In genomic region chr20:63756648-63756991, GRCh38 we compare ENCODE assay signal across 26 cellular contexts. TPM values are rescaled to one million over a fixed set of nuclear protein-coding genes. Genes with fewer than 3 reads are reported as not detected.
DNase-seq lines count a peak whose midpoint lies in the region; ATAC-seq lines count a peak whose summit lies in the region.
"Had no signal": no experiment of that assay in that cellular context is flagged by ENCODE, and none has a peak within 500 bp of the region (broad histone marks: within the 10 kb centered on the region; RNA-seq: fewer than 3 reads in every experiment).

No MANE protein-coding gene starts in this region.

- WGBS in neuronal stem cell (ENCODE audit: extremely low coverage in 2 of 2, insufficient read length in 2 of 2, insufficient replicate concordance in 1 of 2), 2 donors: no CpG with 5 or more reads among the region's 8 CpGs

- H3K4me3 Mint-ChIP-seq in activated CD8-positive, alpha-beta memory T cell treated with anti-CD3 and anti-CD28 coated beads, Interleukin-2, amount 10 ng/mL, durations not matched to agents 7 days and 5 days: no peak overlapping the region
- no peak overlapping the region for H3K4me3 Mint-ChIP-seq in activated CD8-positive, alpha-beta T cell treated with anti-CD3 and anti-CD28 coated beads, Interleukin-2, amount 10 ng/mL, durations not matched to agents 7 days and 5 days
- H3K4me3 Mint-ChIP-seq: activated naive CD8-positive, alpha-beta T cell treated with anti-CD3 and anti-CD28 coated beads for 36 hours; H9; T-helper 2 cell treated with Interferon-gamma antibody and Interleukin-4, amounts not matched to agents 5 μg/mL and 100 μg/mL, for 36 hours; type B pancreatic cell had no signal

- peak overlapping the region; percentile 57 for H2AK5ac ChIP-seq in neuronal stem cell (ENCODE audit: low read depth, low read length)

- H3K36me3 Mint-ChIP-seq in activated CD8-positive, alpha-beta memory T cell treated with anti-CD3 and anti-CD28 coated beads, Interleukin-2, amount 10 ng/mL, durations not matched to agents 7 days and 5 days: no peaks in the 10 kb centered on the region
- no peaks in the 10 kb centered on the region for H3K36me3 Mint-ChIP-seq in activated CD8-positive, alpha-beta T cell treated with anti-CD3 and anti-CD28 coated beads, Interleukin-2, amount 10 ng/mL, durations not matched to agents 7 days and 5 days (ENCODE audit: low read depth)
- H3K36me3 Mint-ChIP-seq: activated naive CD8-positive, alpha-beta T cell treated with anti-CD3 and anti-CD28 coated beads for 36 hours; type B pancreatic cell had no signal

- POLR2A ChIA-PET in activated CD8-positive, alpha-beta T cell treated with anti-CD3 and anti-CD28 coated beads, Interleukin-2, amount 10 ng/mL, durations not matched to agents 7 days and 5 days (lab: Charles Lee): interaction anchor here (1.4 kb wide), 1 partner anchor 16 kb away, joined by 3 read pairs; no protein-coding TSS in a partner anchor

- no peak overlapping the region for H3K4ac ChIP-seq in neuronal stem cell (ENCODE audit: low read length)

- peaks cover 7% of the 10 kb centered on the region for H3K27me3 Mint-ChIP-seq in activated CD8-positive, alpha-beta memory T cell treated with anti-CD3 and anti-CD28 coated beads, Interleukin-2, amount 10 ng/mL, durations not matched to agents 7 days and 5 days
- peaks cover 19% of the 10 kb centered on the region for H3K27me3 Mint-ChIP-seq in activated CD8-positive, alpha-beta T cell treated with anti-CD3 and anti-CD28 coated beads, Interleukin-2, amount 10 ng/mL, durations not matched to agents 7 days and 5 days (ENCODE audit: low read depth)
- H3K27me3 Mint-ChIP-seq: activated naive CD8-positive, alpha-beta T cell treated with anti-CD3 and anti-CD28 coated beads for 36 hours; type B pancreatic cell had no signal

- DNase-seq in activated CD8-positive, alpha-beta memory T cell treated with anti-CD3 and anti-CD28 coated beads, Interleukin-2, amount 10 ng/mL, durations not matched to agents 7 days and 5 days: peak; percentile 73
- DNase-seq in activated CD8-positive, alpha-beta memory T cell treated with anti-CD3 and anti-CD28 coated beads for 24 hours: no peak
- peak; percentile 60 for DNase-seq in Jurkat, Clone E6-1 (ENCODE audit: low read depth, low spot score)
- DNase-seq in activated CD8-positive, alpha-beta T cell treated with anti-CD3 and anti-CD28 coated beads, Interleukin-2, amount 10 ng/mL, durations not matched to agents 7 days and 5 days: peak; percentile 78
- DNase-seq in neuronal stem cell (ENCODE audit: low spot score) (no peak), HCEC 1CT (no peak), NCI-H510A (lab: John Stamatoyannopoulos, UW) (no peak)
- DNase-seq: activated naive CD8-positive, alpha-beta T cell treated with anti-CD3 and anti-CD28 coated beads for 36 hours; activated T-cell treated with anti-CD3 and anti-CD28 coated beads for 4 hours; AML-193; central memory CD4-positive, alpha-beta T cell; DMS153; hypothalamus; NCI-H1048; NCI-H187; NCI-H2171 treated with DMSO at 0.1 percent for 48 hours; NCI-H526 treated with DMSO at 0.1 percent for 48 hours; nucleus accumbens; SHP77 had no signal

- no peak overlapping the region for H3K4me2 ChIP-seq in neuronal stem cell (ENCODE audit: insufficient read depth, low read length, poor library complexity, severe bottlenecking)
- H3K4me2 ChIP-seq: A549, KMS-11 had no signal

- CTCF ChIA-PET in activated CD8-positive, alpha-beta memory T cell treated with anti-CD3 and anti-CD28 coated beads, Interleukin-2, amount 10 ng/mL, durations not matched to agents 7 days and 5 days (lab: Charles Lee): interaction anchor here (0.6 to 1.6 kb wide), 2 partner anchors 23 to 29 kb away, joined by 4 read pairs; no protein-coding TSS in a partner anchor
- CTCF ChIA-PET in activated CD8-positive, alpha-beta T cell treated with anti-CD3 and anti-CD28 coated beads, Interleukin-2, amount 10 ng/mL, durations not matched to agents 7 days and 5 days (lab: Charles Lee): no interaction called here

- no peak overlapping the region for H2BK15ac ChIP-seq in neuronal stem cell (ENCODE audit: low read length)

- H3K4me1 Mint-ChIP-seq in activated CD8-positive, alpha-beta memory T cell treated with anti-CD3 and anti-CD28 coated beads, Interleukin-2, amount 10 ng/mL, durations not matched to agents 7 days and 5 days: peaks cover 15% of the 10 kb centered on the region
- H3K4me1 Mint-ChIP-seq in activated CD8-positive, alpha-beta T cell treated with anti-CD3 and anti-CD28 coated beads, Interleukin-2, amount 10 ng/mL, durations not matched to agents 7 days and 5 days (ENCODE audit: low read depth): peaks cover 30% of the 10 kb centered on the region

- peaks cover 2% of the 10 kb centered on the region for H3K79me1 ChIP-seq in neuronal stem cell (ENCODE audit: low read depth, low read length)

- H3K27ac Mint-ChIP-seq in activated CD8-positive, alpha-beta memory T cell treated with anti-CD3 and anti-CD28 coated beads, Interleukin-2, amount 10 ng/mL, durations not matched to agents 7 days and 5 days: no peak overlapping the region
- peak overlapping the region; percentile 67 for H3K27ac Mint-ChIP-seq in activated CD8-positive, alpha-beta T cell treated with anti-CD3 and anti-CD28 coated beads, Interleukin-2, amount 10 ng/mL, durations not matched to agents 7 days and 5 days
- H3K27ac Mint-ChIP-seq: activated naive CD8-positive, alpha-beta T cell treated with anti-CD3 and anti-CD28 coated beads for 36 hours; T-helper 2 cell treated with Interferon-gamma antibody and Interleukin-4, amounts not matched to agents 5 μg/mL and 100 μg/mL, for 36 hours had no signal

- H2BK120ac ChIP-seq in neuronal stem cell (ENCODE audit: low read depth, low read length): no peak overlapping the region

- no peaks in the 10 kb centered on the region for H3K4me1 ChIP-seq in neuronal stem cell (ENCODE audit: control insufficient read depth in 2 of 2, insufficient read depth in 1 of 2, low read depth in 1 of 2, low read length in 2 of 2)
- H3K4me1 ChIP-seq: A549, left lung had no signal

- H3K23ac ChIP-seq in neuronal stem cell (ENCODE audit: low read depth, low read length, poor library complexity): no peak overlapping the region

- no peak overlapping the region for H3K14ac ChIP-seq in neuronal stem cell (ENCODE audit: low read length)

- no peak overlapping the region for H3K18ac ChIP-seq in neuronal stem cell (ENCODE audit: low read length)

- no peak overlapping the region for H3K9ac ChIP-seq in neuronal stem cell (ENCODE audit: low read depth, low read length, poor library complexity)
- H3K9ac ChIP-seq: KMS-11 had no signal

- H3K9me3 Mint-ChIP-seq in activated CD8-positive, alpha-beta memory T cell treated with anti-CD3 and anti-CD28 coated beads, Interleukin-2, amount 10 ng/mL, durations not matched to agents 7 days and 5 days (ENCODE audit: low read depth): no peaks in the 10 kb centered on the region
- no peaks in the 10 kb centered on the region for H3K9me3 Mint-ChIP-seq in activated CD8-positive, alpha-beta T cell treated with anti-CD3 and anti-CD28 coated beads, Interleukin-2, amount 10 ng/mL, durations not matched to agents 7 days and 5 days (ENCODE audit: insufficient read depth)
- H3K9me3 Mint-ChIP-seq: activated naive CD8-positive, alpha-beta T cell treated with anti-CD3 and anti-CD28 coated beads for 36 hours; H9; T-helper 2 cell treated with Interferon-gamma antibody and Interleukin-4, amounts not matched to agents 5 μg/mL and 100 μg/mL, for 36 hours; type B pancreatic cell had no signal

- no peak overlapping the region for H4K8ac ChIP-seq in neuronal stem cell (ENCODE audit: low read depth, low read length)

- no peaks in the 10 kb centered on the region for H3K9me3 ChIP-seq in neuronal stem cell (replicated peaks in 1 of 2; ENCODE audit: control insufficient read depth in 2 of 2, insufficient read depth in 1 of 2, low read depth in 1 of 2, low read length in 2 of 2)
- H3K9me3 ChIP-seq: A549, left lung had no signal

- H3K27me3 ChIP-seq in neuronal stem cell (ENCODE audit: control insufficient read depth in 3 of 3, insufficient read depth in 3 of 3, low read depth in 1 of 3, low read length in 3 of 3): no peaks in the 10 kb centered on the region
- H3K27me3 ChIP-seq: left lung had no signal

- no peak overlapping the region for H3K4me3 ChIP-seq in Jurkat, Clone E6-1 (ENCODE audit: low read length)
- H3K4me3 ChIP-seq in neuronal stem cell (ENCODE audit: low read length in 2 of 2): no peak overlapping the region
- H3K4me3 ChIP-seq: A549, left lung had no signal

- H3K36me3 ChIP-seq in neuronal stem cell (replicated peaks in 1 of 2; ENCODE audit: control insufficient read depth in 2 of 2, insufficient read depth in 2 of 2, low read length in 2 of 2): peaks cover 2 to 40% of the 10 kb centered on the region in 2 donors
- H3K36me3 ChIP-seq: left lung had no signal

- H2BK12ac ChIP-seq in neuronal stem cell (ENCODE audit: low read length): no peak overlapping the region

- H3K27ac ChIP-seq in neuronal stem cell (replicated peaks; ENCODE audit: low read length): no peak overlapping the region
- H3K27ac ChIP-seq: A549, KMS-11, left lung had no signal

- ATAC-seq in activated CD8-positive, alpha-beta memory T cell treated with anti-CD3 and anti-CD28 coated beads, Interleukin-2, amount 10 ng/mL, durations not matched to agents 7 days and 5 days: peak; percentile 58
- ATAC-seq in activated CD8-positive, alpha-beta T cell treated with anti-CD3 and anti-CD28 coated beads, Interleukin-2, amount 10 ng/mL, durations not matched to agents 7 days and 5 days: peak; percentile 70
- no peak for ATAC-seq in HG03460 (IDR thresholded peaks at IDR 0.05; ENCODE audit: unreplicated experiment)
- ATAC-seq: A549, left lung had no signal

- H2BK5ac ChIP-seq in neuronal stem cell (ENCODE audit: low read length): no peak overlapping the region

- H4K91ac ChIP-seq in neuronal stem cell (ENCODE audit: low read depth, low read length, poor library complexity): no peak overlapping the region

- no peak overlapping the region for H2AFZ ChIP-seq in neuronal stem cell (ENCODE audit: low read length)

RNA-seq across cellular contexts. Expression of gene SLC2A4RG, which starts 17.0 kb away (rescaled TPM):
- 100 to 1,000 TPM in 1 of 2 experiments, 10 to 100 TPM in 1; 69.9 to 111 TPM for total RNA-seq in activated CD8-positive, alpha-beta memory T cell treated with anti-CD3 and anti-CD28 coated beads, Interleukin-2, amount 10 ng/mL, durations not matched to agents 7 days and 5 days
- polyA plus RNA-seq in Jurkat, Clone E6-1 (2012; ENCODE audit: insufficient read depth, insufficient read length): 74.8 TPM
- 10 to 100 TPM; 97.2 TPM for total RNA-seq in activated CD8-positive, alpha-beta T cell treated with anti-CD3 and anti-CD28 coated beads, Interleukin-2, amount 10 ng/mL, durations not matched to agents 7 days and 5 days
- polyA plus RNA-seq in neuronal stem cell (2013, experiment 1 of 2): 43.6 TPM
- 43.1 TPM for polyA plus RNA-seq in neuronal stem cell (2013, experiment 2 of 2)

RNA-seq across cellular contexts. Expression of gene LIME1, which starts 20.2 kb away (rescaled TPM):
- total RNA-seq in activated CD8-positive, alpha-beta memory T cell treated with anti-CD3 and anti-CD28 coated beads, Interleukin-2, amount 10 ng/mL, durations not matched to agents 7 days and 5 days: 100 to 1,000 TPM in 1 of 2 experiments, 10 to 100 TPM in 1; 49.2 to 138 TPM
- 92.5 TPM for polyA plus RNA-seq in Jurkat, Clone E6-1 (2012; ENCODE audit: insufficient read depth, insufficient read length)
- total RNA-seq in activated CD8-positive, alpha-beta T cell treated with anti-CD3 and anti-CD28 coated beads, Interleukin-2, amount 10 ng/mL, durations not matched to agents 7 days and 5 days: 100 to 1,000 TPM; 163 to 165 TPM
- 3.2 TPM for polyA plus RNA-seq in neuronal stem cell (2013, experiment 1 of 2)
- polyA plus RNA-seq in neuronal stem cell (2013, experiment 2 of 2): 2.9 TPM

RNA-seq across cellular contexts. Expression of gene ZGPAT, which starts 48.8 kb away (rescaled TPM):
- total RNA-seq in activated CD8-positive, alpha-beta memory T cell treated with anti-CD3 and anti-CD28 coated beads, Interleukin-2, amount 10 ng/mL, durations not matched to agents 7 days and 5 days: 10 to 100 TPM; 38.8 to 54.6 TPM
- 33.0 TPM for polyA plus RNA-seq in Jurkat, Clone E6-1 (2012; ENCODE audit: insufficient read depth, insufficient read length)
- total RNA-seq in activated CD8-positive, alpha-beta T cell treated with anti-CD3 and anti-CD28 coated beads, Interleukin-2, amount 10 ng/mL, durations not matched to agents 7 days and 5 days: 10 to 100 TPM; 38.6 to 43.5 TPM
- polyA plus RNA-seq in neuronal stem cell (2013, experiment 1 of 2): 11.0 TPM
- polyA plus RNA-seq in neuronal stem cell (2013, experiment 2 of 2): 11.0 TPM

RNA-seq across cellular contexts. Expression of gene ARFRP1, which starts 48.8 kb away (rescaled TPM):
- total RNA-seq in activated CD8-positive, alpha-beta memory T cell treated with anti-CD3 and anti-CD28 coated beads, Interleukin-2, amount 10 ng/mL, durations not matched to agents 7 days and 5 days: 10 to 100 TPM; 62.6 to 62.7 TPM
- 41.0 TPM for polyA plus RNA-seq in Jurkat, Clone E6-1 (2012; ENCODE audit: insufficient read depth, insufficient read length)
- total RNA-seq in activated CD8-positive, alpha-beta T cell treated with anti-CD3 and anti-CD28 coated beads, Interleukin-2, amount 10 ng/mL, durations not matched to agents 7 days and 5 days: 10 to 100 TPM; 55.2 to 57.6 TPM
- polyA plus RNA-seq in neuronal stem cell (2013, experiment 1 of 2): 8.8 TPM
- 8.0 TPM for polyA plus RNA-seq in neuronal stem cell (2013, experiment 2 of 2)

Comparison
In these comparisons a context has a peak if more than half of its experiments do, and no peak if none do; other contexts are left out.
1. DNase-seq: peak in activated CD8-positive, alpha-beta memory T cell treated with anti-CD3 and anti-CD28 coated beads, Interleukin-2, amount 10 ng/mL, durations not matched to agents 7 days and 5 days (single experiment), Jurkat, Clone E6-1 (single experiment) and activated CD8-positive, alpha-beta T cell treated with anti-CD3 and anti-CD28 coated beads, Interleukin-2, amount 10 ng/mL, durations not matched to agents 7 days and 5 days (single experiment); none in activated CD8-positive, alpha-beta memory T cell treated with anti-CD3 and anti-CD28 coated beads for 24 hours (single experiment), neuronal stem cell (single experiment), HCEC 1CT (single experiment) and NCI-H510A (single experiment).